9 cellular contexts compared by ENCODE assay signal in genomic region chr4:84582302-84582987, GRCh38. TPM values are rescaled to one million over a fixed set of nuclear protein-coding genes. Genes with fewer than 3 reads are reported as not detected.
DNase-seq lines count a peak whose midpoint lies in the region; ATAC-seq and TF ChIP-seq lines count a peak whose summit lies in the region.
"Had no signal": no experiment of that assay in that cellular context is flagged by ENCODE, and none has a peak within 500 bp of the region (broad histone marks: within the 10 kb centered on the region; RNA-seq: fewer than 3 reads in every experiment).

No MANE protein-coding gene starts in this region.

- H3K4me2 ChIP-seq in trophoblast cell (ENCODE audit: low read length), result peak overlapping the region; percentile 62

- peak overlapping the region; percentile 67 for H4K91ac ChIP-seq in trophoblast cell (ENCODE audit: low read depth, low read length)

- POLR2A ChIA-PET in HEK293T (lab: Yijun Ruan, JAX), result interaction anchor here (0.6 to 1.1 kb wide), 2 partner anchors 83 to 384 kb away, joined by 3 to 5 read pairs; partner anchors contain the start of genes NKX6-1 and WDFY3

- peak; percentile 83 to 94 (median 92) for ATAC-seq in heart left ventricle

- DNase-seq in EH (ENCODE audit: low read depth) (peak; percentile 50), HEK293T (ENCODE audit: extremely low spot score) (peak; percentile 94), NCI-H1048 (lab: John Stamatoyannopoulos, UW) (peak; percentile 68), SW480 (ENCODE audit: low spot score) (peak; percentile 75), heart left ventricle (peak; percentile 76 to 89 (median 84)), trophoblast cell (peak; percentile 99), tibial nerve (ENCODE audit: low spot score in 2 of 2) (peak; percentile 59 to 71)
- DNase-seq in activated naive CD8-positive, alpha-beta T cell treated with anti-CD3 and anti-CD28 coated beads, Interleukin-2, amount 50 U/mL, for 16 hours (ENCODE audit: low read depth, low spot score), result peak; percentile 83

- H3K23ac ChIP-seq in trophoblast cell (ENCODE audit: low read length), result no peak overlapping the region

- peak overlapping the region; percentile 88 for H3K18ac ChIP-seq in trophoblast cell (ENCODE audit: low read length)

- peak overlapping the region; percentile 10 for H2BK12ac ChIP-seq in trophoblast cell (ENCODE audit: low read length)

- H3K9ac ChIP-seq in trophoblast cell (ENCODE audit: low read length), result no peak overlapping the region

- WGBS in heart left ventricle, 4 donors, result 1 to 3% (median 1%) methylated on average over 25 to 56 of the region's 56 CpGs
- no CpG with 5 or more reads among the region's 56 CpGs for WGBS in trophoblast cell (ENCODE audit: extremely low coverage, insufficient coverage, insufficient read length)
- 4% methylated on average over 12 to 31 of the region's 56 CpGs for WGBS in tibial nerve, 2 donors

- peaks cover 16% of the 10 kb centered on the region for H3K79me1 ChIP-seq in trophoblast cell (ENCODE audit: low read length)

- H2BK120ac ChIP-seq in trophoblast cell (ENCODE audit: insufficient read depth, low read length, poor library complexity), result peak overlapping the region; percentile 50

- peaks cover 6% of the 10 kb centered on the region for H3K79me2 ChIP-seq in trophoblast cell (ENCODE audit: control insufficient read depth, insufficient read depth, low read length, poor library complexity)

- intact Hi-C loops in heart left ventricle (cut with DNase I), result loop anchor here in 2 of 10 donors (5.0 to 10.0 kb wide), 3 partner anchors 92 to 382 kb away; partner anchors contain the start of gene WDFY3 (in 1 of the 2)

- peak overlapping the region; percentile 55 for H4K8ac ChIP-seq in trophoblast cell (ENCODE audit: low read depth, low read length)

- peak overlapping the region; percentile 19 for H3K14ac ChIP-seq in trophoblast cell (ENCODE audit: low read length)

- H3K9me3 ChIP-seq in heart left ventricle (no peaks in the 10 kb centered on the region), trophoblast cell (ENCODE audit: insufficient read depth, low read depth, low read length) (peaks cover 3% of the 10 kb centered on the region), tibial nerve (no peaks in the 10 kb centered on the region)

- H2BK5ac ChIP-seq in trophoblast cell (ENCODE audit: low read depth, low read length, poor library complexity), result peak overlapping the region; percentile 75

- no peak overlapping the region for H2AK5ac ChIP-seq in trophoblast cell (ENCODE audit: low read length)

- H3K27ac ChIP-seq in heart left ventricle (peak overlapping the region in 10 of 12 donors; percentile 23 to 83 (median 56)), trophoblast cell (ENCODE audit: low read depth, low read length) (peak overlapping the region; percentile 93), tibial nerve (peak overlapping the region in 2 of 4 donors; percentile 52 to 76)

- peak overlapping the region; percentile 72 for H2AFZ ChIP-seq in trophoblast cell (ENCODE audit: insufficient read depth, low read length, poor library complexity)

- H3K4ac ChIP-seq in trophoblast cell (ENCODE audit: low read depth, low read length), result no peak overlapping the region

- H3K27me3 ChIP-seq in heart left ventricle (peaks cover 0 to 44% (median 13%) of the 10 kb centered on the region in 9 donors), trophoblast cell (ENCODE audit: insufficient read depth, low read length) (no peaks in the 10 kb centered on the region), tibial nerve (peaks cover 0 to 14% of the 10 kb centered on the region in 2 donors)

- H3K4me1 ChIP-seq in heart left ventricle (peaks cover 0 to 19% (median 9%) of the 10 kb centered on the region in 12 donors), trophoblast cell (ENCODE audit: control insufficient read depth in 1 of 2, insufficient read depth in 2 of 2, low read length in 2 of 2) (peaks cover 2 to 10% of the 10 kb centered on the region in 2 experiments), tibial nerve (peaks cover 0 to 19% (median 2%) of the 10 kb centered on the region in 4 donors)

- no peak for TF ChIP-seq CTCF in heart left ventricle (IDR thresholded peaks at IDR 0.05)
- no peak for TF ChIP-seq CTCF in tibial nerve (IDR thresholded peaks at IDR 0.05)

- CTCF ChIA-PET in HEK293T (lab: Yijun Ruan, JAX), result interaction anchor here (0.6 kb wide), 1 partner anchor 98 kb away, joined by 4 read pairs; no protein-coding TSS in a partner anchor

- H3K36me3 ChIP-seq in heart left ventricle, result no peaks in the 10 kb centered on the region
- H3K36me3 ChIP-seq in trophoblast cell (ENCODE audit: control insufficient read depth in 1 of 2, insufficient read depth in 2 of 2, low read length in 2 of 2), result no peaks in the 10 kb centered on the region
- no peaks in the 10 kb centered on the region for H3K36me3 ChIP-seq in tibial nerve

- no peak for TF ChIP-seq EP300 in tibial nerve (IDR thresholded peaks at IDR 0.05)

- H3K4me3 ChIP-seq in heart left ventricle, result peak overlapping the region; percentile 50 to 83 (median 77)
- H3K4me3 ChIP-seq in trophoblast cell (ENCODE audit: low read depth, low read length), result peak overlapping the region; percentile 90
- H3K4me3 ChIP-seq in tibial nerve, result peak overlapping the region; percentile 47 to 80 (median 60)

- TF ChIP-seq POLR2A in heart left ventricle (IDR thresholded peaks at IDR 0.05) (no peak), tibial nerve (IDR thresholded peaks at IDR 0.05) (no peak)

- peak overlapping the region; percentile 61 for H4K12ac ChIP-seq in trophoblast cell (ENCODE audit: low read depth, low read length)

TF ChIP-seq in HEK293T, 16 proteins besides CTCF, POLR2A, EP300 and RAD21:
- TF ChIP-seq PKNOX1 (IDR thresholded peaks at IDR 0.05) (no peak), CTBP1 (IDR thresholded peaks at IDR 0.05; ENCODE audit: borderline replicate concordance) (no peak), HDGF (IDR thresholded peaks at IDR 0.05; ENCODE audit: borderline replicate concordance) (no peak)

RNA-seq across cellular contexts. Expression of gene CDS1, which starts 0.5 kb away (rescaled TPM):
- total RNA-seq in heart left ventricle (1 to 10 TPM in 2 of 9 donors, under 1 TPM in 7; 0.25 to 1.7 (median 0.44) TPM), tibial nerve (under 1 TPM; under 0.01 to 0.59 (median 0.25) TPM)
- under 1 TPM; 0.15 to 0.90 TPM for polyA plus RNA-seq in heart left ventricle
- 22.9 and 24.1 TPM in 2 replicates for polyA plus RNA-seq in trophoblast cell (2013)
- total RNA-seq: pulmonary artery endothelial cell had no signal
